ENCODE assay signal across 20 cellular contexts in the genomic region with DNA sequence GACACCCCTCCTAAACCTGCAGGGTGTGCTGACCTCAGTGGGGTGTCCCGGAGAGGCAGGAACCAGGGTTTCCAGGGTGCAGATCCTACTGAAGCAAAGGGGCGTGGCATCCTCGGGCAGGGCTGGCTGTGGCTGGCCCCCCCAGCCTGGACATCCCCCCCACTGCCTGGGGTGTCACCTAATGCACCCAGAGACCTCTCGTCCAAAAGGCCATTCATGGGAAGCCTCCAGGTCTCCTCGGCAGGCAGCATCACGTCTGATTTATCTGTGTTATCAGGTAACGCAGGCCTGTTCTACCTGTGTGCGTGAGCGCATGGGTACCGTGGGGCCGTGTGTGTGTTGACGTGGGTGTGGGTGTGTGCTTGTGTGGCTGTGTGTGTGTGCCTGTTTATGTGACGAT.
A peak's percentile ranks its signal among the peaks of the same experiment; 100 is the strongest.
DNase-seq lines count a peak whose midpoint lies in the region; ATAC-seq, FAIRE-seq and TF ChIP-seq lines count a peak whose summit lies in the region.
"Had no signal": no experiment of that assay in that cellular context is flagged by ENCODE, and none has a peak within 500 bp of the region (broad histone marks: within the 10 kb centered on the region; RNA-seq: fewer than 3 reads in every experiment).

No MANE protein-coding gene starts in this region.

- H3K18ac ChIP-seq in H1 (ENCODE audit: extremely low read depth, low read length) = no peak overlapping the region

- TF ChIP-seq EP300 in H1 (IDR thresholded peaks at IDR 0.05; ENCODE audit: borderline replicate concordance in 1 of 2, low read depth in 2 of 2, low read length in 2 of 2) = no peak

- no peak for TF ChIP-seq CTCF in H1 (IDR thresholded peaks at IDR 0.05; ENCODE audit: control extremely low read depth in 1 of 3, insufficient read depth in 1 of 3, low read depth in 1 of 3, low read length in 3 of 3)
- no peak for TF ChIP-seq CTCF in lung (IDR thresholded peaks at IDR 0.05; ENCODE audit: control extremely low read depth, extremely low read depth)
- TF ChIP-seq CTCF in osteocyte (IDR thresholded peaks at IDR 0.05) = no peak
- TF ChIP-seq CTCF in D721Med (IDR thresholded peaks at IDR 0.05; ENCODE audit: insufficient read depth, missing control alignments) = no peak

- no peak overlapping the region for H4K8ac ChIP-seq in H1 (ENCODE audit: extremely low read depth, insufficient read depth, low read length)

- no peak overlapping the region for H4K91ac ChIP-seq in H1 (replicated peaks; ENCODE audit: insufficient read length, low read length)

- H3K36me3 ChIP-seq in H1 (ENCODE audit: control insufficient read depth in 2 of 4, insufficient read depth in 4 of 4, low read length in 3 of 4) = no peaks in the 10 kb centered on the region; a peak in 1 of 8 replicates
- no peaks in the 10 kb centered on the region for H3K36me3 ChIP-seq in lung (ENCODE audit: control insufficient read depth in 2 of 2, insufficient read depth in 2 of 2, low read length in 2 of 2)
- H3K36me3 ChIP-seq: BE2C had no signal

- peaks cover 3% of the 10 kb centered on the region for H3K27me3 Mint-ChIP-seq in osteocyte (ENCODE audit: unreplicated experiment)
- H3K27me3 Mint-ChIP-seq: CD4-positive, CD25-positive, alpha-beta regulatory T cell; CD8-positive, alpha-beta memory T cell had no signal

- H3K27ac Mint-ChIP-seq in osteocyte (ENCODE audit: unreplicated experiment) = no peak overlapping the region
- H3K27ac Mint-ChIP-seq: CD4-positive, CD25-positive, alpha-beta regulatory T cell; CD8-positive, alpha-beta memory T cell had no signal

- no peaks in the 10 kb centered on the region for H3K36me3 Mint-ChIP-seq in osteocyte (ENCODE audit: unreplicated experiment)
- H3K36me3 Mint-ChIP-seq: CD4-positive, CD25-positive, alpha-beta regulatory T cell; CD8-positive, alpha-beta memory T cell had no signal

- FAIRE-seq in H1 (lab: Jason Lieb, UNC) (no peak), D721Med (lab: Jason Lieb, UNC) (no peak)
- FAIRE-seq: A204.1, GM12892 had no signal

- H3K4me3 ChIP-seq in H1 (ENCODE audit: extremely low read depth in 1 of 4, insufficient read depth in 2 of 4, low read depth in 3 of 4, low read length in 4 of 4) (no peak overlapping the region), lung (no peak overlapping the region)

- WGBS in H1 (ENCODE audit: extremely low coverage in 1 of 2, insufficient coverage in 1 of 2, insufficient read length in 1 of 2, insufficient replicate concordance in 2 of 2, low coverage in 1 of 2, low lambda C conversion rate in 2 of 2, missing lambda C conversion rate in 1 of 2), 2 experiments = 90% methylated on average over 13 of the region's 13 CpGs; no CpG with 5 or more reads in 1 of the 2 experiments
- 77 to 86% methylated on average over 13 of the region's 13 CpGs for WGBS in lung, 2 donors

- no peak overlapping the region for H3K23ac ChIP-seq in H1 (ENCODE audit: insufficient read length)

- H3K79me1 ChIP-seq in H1 (ENCODE audit: low read depth, low read length) = no peaks in the 10 kb centered on the region

- H2AFZ ChIP-seq in H1 (ENCODE audit: low read length) = no peak overlapping the region

- no peak for TF ChIP-seq POLR2A in H1 (IDR thresholded peaks at IDR 0.05; ENCODE audit: control extremely low read depth in 1 of 2, low read depth in 2 of 2, low read length in 2 of 2)

- H3K27ac ChIP-seq in H1 (ENCODE audit: low read depth, low read length) = no peak overlapping the region
- H3K27ac ChIP-seq in lung (ENCODE audit: low read depth in 1 of 2, low read length in 1 of 2) = no peak overlapping the region
- H3K27ac ChIP-seq: HL-60 had no signal

- no peak overlapping the region for H3K4me2 ChIP-seq in H1 (ENCODE audit: insufficient read depth in 1 of 2, low read depth in 2 of 2, low read length in 2 of 2)

- no peaks in the 10 kb centered on the region for H4K20me1 ChIP-seq in H1 (replicated peaks in 1 of 2; ENCODE audit: control insufficient read depth in 1 of 2, insufficient read depth in 2 of 2, low read length in 2 of 2)

- no peak for ATAC-seq in lung (ENCODE audit: insufficient read depth, low FRiP score)
- no peak for ATAC-seq in GM21447 (IDR thresholded peaks at IDR 0.05; ENCODE audit: unreplicated experiment)

- H3K4ac ChIP-seq in H1 (replicated peaks; ENCODE audit: insufficient read length, low read depth, low read length) = no peak overlapping the region

- no peak overlapping the region for H2BK15ac ChIP-seq in H1 (ENCODE audit: low read length)

- H3K9me3 ChIP-seq in H1 (ENCODE audit: insufficient read depth in 2 of 2, low read depth in 1 of 2, low read length in 1 of 2) = peaks cover 4 to 9% of the 10 kb centered on the region in 2 experiments; a peak in 2 of 4 replicates
- peaks cover 2 to 5% of the 10 kb centered on the region in 2 donors for H3K9me3 ChIP-seq in lung (ENCODE audit: control insufficient read depth in 2 of 2, insufficient read depth in 1 of 2, low read length in 1 of 2)
- H3K9me3 ChIP-seq: BE2C had no signal

- POLR2A ChIA-PET in H1 (lab: Charles Lee; ENCODE audit: partially characterized antibody) = no interaction called here

- H3K9ac ChIP-seq in H1 (replicated peaks in 1 of 4; ENCODE audit: extremely low read depth in 1 of 4, low read depth in 3 of 4, low read length in 3 of 4) = no peak overlapping the region

- no peak overlapping the region for H2BK5ac ChIP-seq in H1 (ENCODE audit: low read depth, low read length)

- CTCF ChIA-PET in H1 (lab: Charles Lee; ENCODE audit: partially characterized antibody) = no interaction called here

- no peak overlapping the region for H4K5ac ChIP-seq in H1 (ENCODE audit: insufficient read length, low read depth, low read length)

- H3K79me2 ChIP-seq in H1 (ENCODE audit: control insufficient read depth in 1 of 2, insufficient read depth in 2 of 2, low read length in 2 of 2) = no peaks in the 10 kb centered on the region

- no peak for TF ChIP-seq RAD21 in H1 (IDR thresholded peaks at IDR 0.05 in 1 of 2, conservative IDR thresholded peaks at IDR 0.05 in 1 of 2; ENCODE audit: low read depth in 2 of 2, low read length in 2 of 2)

- H2AK5ac ChIP-seq in H1 (ENCODE audit: low read depth, low read length) = peak overlapping the region; percentile 90; the same call in 1 of the 2 replicates

- H3K4me1 Mint-ChIP-seq in osteocyte (ENCODE audit: unreplicated experiment) = peaks cover 2% of the 10 kb centered on the region
- H3K4me1 Mint-ChIP-seq: CD4-positive, CD25-positive, alpha-beta regulatory T cell; CD8-positive, alpha-beta memory T cell had no signal

- H2BK120ac ChIP-seq in H1 (replicated peaks; ENCODE audit: low read depth, low read length) = no peak overlapping the region

- no peaks in the 10 kb centered on the region for H3K9me3 Mint-ChIP-seq in osteocyte (ENCODE audit: unreplicated experiment)

- H3K4me1 ChIP-seq in H1 (replicated peaks in 1 of 4; ENCODE audit: control insufficient read depth in 3 of 4, insufficient read depth in 4 of 4, low read length in 3 of 4) = peaks cover 0 to 5% (median 1%) of the 10 kb centered on the region in 4 experiments; a peak in 4 of 7 replicates
- H3K4me1 ChIP-seq in lung (ENCODE audit: control insufficient read depth in 2 of 2, insufficient read depth in 2 of 2, low read length in 2 of 2) = no peaks in the 10 kb centered on the region
- H3K4me1 ChIP-seq: BE2C had no signal

- no peaks in the 10 kb centered on the region for H3K27me3 ChIP-seq in H1 (replicated peaks in 1 of 4; ENCODE audit: control insufficient read depth in 3 of 4, extremely low read depth in 1 of 4, insufficient read depth in 3 of 4, low read length in 3 of 4)
- no peaks in the 10 kb centered on the region for H3K27me3 ChIP-seq in lung (ENCODE audit: control insufficient read depth, insufficient read depth)
- H3K27me3 ChIP-seq: BE2C had no signal

- H3K56ac ChIP-seq in H1 (replicated peaks; ENCODE audit: insufficient read length, low read depth, low read length) = no peak overlapping the region

- H3K4me3 Mint-ChIP-seq in osteocyte (ENCODE audit: unreplicated experiment) = no peak overlapping the region
- H3K4me3 Mint-ChIP-seq: CD4-positive, CD25-positive, alpha-beta regulatory T cell; CD8-positive, alpha-beta memory T cell had no signal

- H3K14ac ChIP-seq in H1 (ENCODE audit: insufficient read length) = no peak overlapping the region

- DNase-seq in H1 (ENCODE audit: low read depth in 1 of 2, low spot score in 2 of 2) (peak in 1 of 2 experiments; percentile 39), lung (ENCODE audit: low spot score) (peak; percentile 15), osteocyte (ENCODE audit: extremely low spot score, unreplicated experiment) (peak; percentile 65), D721Med (ENCODE audit: insufficient read length, low spot score) (no peak), NCI-H774 (lab: John Stamatoyannopoulos, UW) (no peak), NCI-H1092 (lab: John Stamatoyannopoulos, UW) (no peak)
- DNase-seq: ACHN; BE2C; C1 segment of cervical spinal cord; CD4-positive, CD25-positive, alpha-beta regulatory T cell; CD8-positive, alpha-beta memory T cell; COR-L47; DMS153; DMS79; GDM1; HCEC 1CT had no signal

- 0 out of 2 replicates have a peak overlapping the region, but pooled peaks have one; percentile 61 for H2BK20ac ChIP-seq in H1 (ENCODE audit: low read length)

- H3K23me2 ChIP-seq in H1 (ENCODE audit: low read depth, low read length) = no peaks in the 10 kb centered on the region

- no peak overlapping the region for H2BK12ac ChIP-seq in H1 (ENCODE audit: low read depth, low read length)

TF ChIP-seq in H1, 55 proteins besides CTCF, POLR2A, EP300 and RAD21:
- no peak for TF ChIP-seq ATF2 (IDR thresholded peaks at IDR 0.05; ENCODE audit: low read length)
- TF ChIP-seq POU5F1 (IDR thresholded peaks at IDR 0.05; ENCODE audit: low read depth, low read length) = no peak
- TF ChIP-seq TAF1 (IDR thresholded peaks at IDR 0.05; ENCODE audit: low read depth, low read length) = no peak
- TF ChIP-seq HDAC6 (IDR thresholded peaks at IDR 0.05; ENCODE audit: low read depth, low read length) = no peak
- no peak for TF ChIP-seq SIX5 (IDR thresholded peaks at IDR 0.05; ENCODE audit: low read depth, low read length)
- no peak for TF ChIP-seq MAX (IDR thresholded peaks at IDR 0.05)
- no peak for TF ChIP-seq MAFK (IDR thresholded peaks at IDR 0.05; ENCODE audit: low read depth, low read length)
- TF ChIP-seq BACH1 (IDR thresholded peaks at IDR 0.05; ENCODE audit: low read length) = no peak

Comparison
In these comparisons a context has a peak if more than half of its experiments do, and no peak if none do; other contexts are left out.
1. DNase-seq: peak in lung (single experiment) and osteocyte (single experiment); none in D721Med (single experiment), NCI-H774 (single experiment) and NCI-H1092 (single experiment).